Comparison of ENCODE assay signal across 23 cellular contexts in the genomic region with DNA sequence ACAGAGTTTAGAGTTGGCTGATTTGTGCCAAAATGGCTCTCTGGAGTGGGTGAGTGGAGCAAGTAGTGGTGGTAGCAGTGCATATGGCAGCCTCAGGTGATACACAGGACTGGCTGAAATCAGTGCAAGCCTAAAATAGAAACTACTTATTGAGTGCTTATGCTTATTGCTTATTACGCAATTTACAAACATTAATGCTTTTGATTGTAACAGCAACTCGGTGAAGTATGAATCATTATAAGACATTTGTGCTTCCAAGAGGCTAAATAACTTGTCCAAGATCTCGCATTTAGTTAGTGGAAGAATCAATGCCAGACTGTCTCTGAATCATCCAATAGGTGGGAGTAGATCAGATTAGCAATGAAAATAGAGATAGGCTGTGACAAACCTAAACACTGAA.
A peak's percentile ranks its signal among the peaks of the same experiment; 100 is the strongest.
DNase-seq lines count a peak whose midpoint lies in the region; ATAC-seq and TF ChIP-seq lines count a peak whose summit lies in the region.
"Had no signal": no experiment of that assay in that cellular context is flagged by ENCODE, and none has a peak within 500 bp of the region (broad histone marks: within the 10 kb centered on the region; RNA-seq: fewer than 3 reads in every experiment).

No MANE protein-coding gene starts in this region.

- in situ Hi-C loops in astrocyte of the cerebellum (cut with HindIII; ENCODE audit: low sequenced_read_pairs), result no loop called here

- H3K4me3 Mint-ChIP-seq in HFFc6, result no peak overlapping the region
- no peak overlapping the region for H3K4me3 Mint-ChIP-seq in activated CD8-positive, alpha-beta T cell treated with anti-CD3 and anti-CD28 coated beads for 36 hours
- H3K4me3 Mint-ChIP-seq: activated T-cell treated with anti-CD3 and anti-CD28 coated beads, Interleukin-2, amount 50 U/mL, for 24 hours; CD4-positive, alpha-beta T cell; central memory CD8-positive, alpha-beta T cell had no signal

- no peak overlapping the region for H2AFZ ChIP-seq in hepatocyte

- H4K20me1 ChIP-seq in hepatocyte (ENCODE audit: insufficient read depth, poor library complexity, severe bottlenecking), result no peaks in the 10 kb centered on the region

- H3K36me3 ChIP-seq in subcutaneous abdominal adipose tissue (ENCODE audit: control insufficient read depth in 5 of 5, insufficient read depth in 5 of 5, low read length in 5 of 5) (no peaks in the 10 kb centered on the region), hepatocyte (replicated peaks; ENCODE audit: insufficient read depth, low read depth) (no peaks in the 10 kb centered on the region)
- H3K36me3 ChIP-seq: HAP-1, heart left ventricle, transverse colon had no signal

- DNase-seq in HFFc6 (peak; percentile 25), astrocyte of the cerebellum (ENCODE audit: low read depth) (peak; percentile 5), fibroblast of the conjunctiva (ENCODE audit: low read depth) (peak; percentile 32), NCI-H774 (lab: John Stamatoyannopoulos, UW) (no peak), hepatocyte (ENCODE audit: low spot score) (no peak)
- no peak for DNase-seq in activated CD8-positive, alpha-beta T cell treated with anti-CD3 and anti-CD28 coated beads for 36 hours
- DNase-seq: activated CD4-positive, alpha-beta T cell treated with anti-CD3 and anti-CD28 coated beads, Interleukin-2, amount 50 U/mL, for 1 hour; activated T-cell treated with anti-CD3 and anti-CD28 coated beads, Interleukin-2, amount 50 U/mL, for 24 hours; CD4-positive, alpha-beta T cell; heart left ventricle; KBM-7; kidney; midbrain; NCI-H1105 treated with DMSO at 0.1 percent for 48 hours; occipital lobe; stimulated activated CD4-positive, alpha-beta T cell treated with anti-CD3 and anti-CD28 coated beads, Interleukin-4, amount 100 ng/mL, for 4 hours; transverse colon had no signal

- no peak overlapping the region for H3K4me3 ChIP-seq in astrocyte of the cerebellum (ENCODE audit: low read depth, low read length)
- peak overlapping the region in 4 of 5 donors; percentile 15 to 56 (median 46) for H3K4me3 ChIP-seq in subcutaneous abdominal adipose tissue (ENCODE audit: low read depth in 1 of 5, low read length in 5 of 5)
- no peak overlapping the region for H3K4me3 ChIP-seq in hepatocyte
- H3K4me3 ChIP-seq: HAP-1, heart left ventricle, skin epidermis, transverse colon had no signal

- POLR2A ChIA-PET in activated CD8-positive, alpha-beta T cell treated with anti-CD3 and anti-CD28 coated beads for 36 hours (lab: Charles Lee), result no interaction called here

- 96% methylated on average over 3 of the region's 3 CpGs for WGBS in hepatocyte (ENCODE audit: low lambda C conversion rate, missing lambda C conversion rate)

- H3K27ac Mint-ChIP-seq in HFFc6, result no peak overlapping the region
- no peak overlapping the region for H3K27ac Mint-ChIP-seq in activated CD8-positive, alpha-beta T cell treated with anti-CD3 and anti-CD28 coated beads for 36 hours
- H3K27ac Mint-ChIP-seq: activated naive CD4-positive, alpha-beta T cell treated with anti-CD3 and anti-CD28 coated beads, Interleukin-2, amount 50 U/mL, for 72 hours; activated T-cell treated with anti-CD3 and anti-CD28 coated beads, Interleukin-2, amount 50 U/mL, for 24 hours; CD4-positive, alpha-beta T cell had no signal

- no peaks in the 10 kb centered on the region for H3K36me3 Mint-ChIP-seq in HFFc6 (ENCODE audit: low read depth)
- no peaks in the 10 kb centered on the region for H3K36me3 Mint-ChIP-seq in activated CD8-positive, alpha-beta T cell treated with anti-CD3 and anti-CD28 coated beads for 36 hours (ENCODE audit: low read depth)
- H3K36me3 Mint-ChIP-seq: activated naive CD4-positive, alpha-beta T cell treated with anti-CD3 and anti-CD28 coated beads, Interleukin-2, amount 50 U/mL, for 72 hours had no signal

- no peak overlapping the region for H3K9ac ChIP-seq in subcutaneous abdominal adipose tissue (ENCODE audit: low read length in 5 of 5)

- intact Hi-C loops in activated CD8-positive, alpha-beta T cell treated with anti-CD3 and anti-CD28 coated beads for 36 hours (cut with micrococcal nuclease), result no loop called here

- ATAC-seq in activated CD8-positive, alpha-beta T cell treated with anti-CD3 and anti-CD28 coated beads for 36 hours, result no peak
- no peak for ATAC-seq in HG03520 (IDR thresholded peaks at IDR 0.05; ENCODE audit: unreplicated experiment)
- ATAC-seq: activated naive CD4-positive, alpha-beta T cell treated with anti-CD3 and anti-CD28 coated beads, Interleukin-2, amount 50 U/mL, for 72 hours had no signal

- H3K27ac ChIP-seq in subcutaneous abdominal adipose tissue (ENCODE audit: low read depth, low read length) (no peak overlapping the region), hepatocyte (no peak overlapping the region)
- H3K27ac ChIP-seq: heart left ventricle, transverse colon had no signal

- H3K9me3 ChIP-seq in subcutaneous abdominal adipose tissue (ENCODE audit: control insufficient read depth in 5 of 5, low read length in 5 of 5) (no peaks in the 10 kb centered on the region), hepatocyte (ENCODE audit: low read depth) (no peaks in the 10 kb centered on the region)
- H3K9me3 ChIP-seq: HAP-1, transverse colon had no signal

- no peaks in the 10 kb centered on the region for H3K79me2 ChIP-seq in hepatocyte

- H3K4me2 ChIP-seq in hepatocyte, result no peak overlapping the region

- H3K9me2 ChIP-seq in hepatocyte (replicated peaks; ENCODE audit: insufficient read depth), result peaks cover 2% of the 10 kb centered on the region

- H3K9me3 Mint-ChIP-seq in HFFc6, result no peaks in the 10 kb centered on the region
- H3K9me3 Mint-ChIP-seq in activated CD8-positive, alpha-beta T cell treated with anti-CD3 and anti-CD28 coated beads for 36 hours, result peaks cover 2% of the 10 kb centered on the region

- H3K27me3 Mint-ChIP-seq in HFFc6 (ENCODE audit: insufficient read depth), result peaks cover 1% of the 10 kb centered on the region; the same call in 1 of the 2 replicates
- H3K27me3 Mint-ChIP-seq in activated CD8-positive, alpha-beta T cell treated with anti-CD3 and anti-CD28 coated beads for 36 hours, result no peaks in the 10 kb centered on the region
- H3K27me3 Mint-ChIP-seq: activated T-cell treated with anti-CD3 and anti-CD28 coated beads, Interleukin-2, amount 50 U/mL, for 24 hours; CD4-positive, alpha-beta T cell; central memory CD8-positive, alpha-beta T cell had no signal

- no peaks in the 10 kb centered on the region for H3K27me3 ChIP-seq in subcutaneous abdominal adipose tissue (ENCODE audit: control insufficient read depth in 5 of 5, insufficient read depth in 4 of 5, low read length in 5 of 5)
- H3K27me3 ChIP-seq in hepatocyte, result no peaks in the 10 kb centered on the region
- H3K27me3 ChIP-seq: heart left ventricle, transverse colon had no signal

- H3K4me1 ChIP-seq in subcutaneous abdominal adipose tissue (ENCODE audit: control insufficient read depth in 5 of 5, insufficient read depth in 5 of 5, low read length in 5 of 5), result peaks cover 0 to 8% (median 4%) of the 10 kb centered on the region in 5 donors
- no peaks in the 10 kb centered on the region for H3K4me1 ChIP-seq in hepatocyte (ENCODE audit: insufficient read depth)
- H3K4me1 ChIP-seq: heart left ventricle, transverse colon had no signal

- CTCF ChIA-PET in activated CD8-positive, alpha-beta T cell treated with anti-CD3 and anti-CD28 coated beads for 36 hours (lab: Charles Lee), result no interaction called here

- peaks cover 24% of the 10 kb centered on the region for H3K4me1 Mint-ChIP-seq in HFFc6 (ENCODE audit: low read depth)
- H3K4me1 Mint-ChIP-seq in activated CD8-positive, alpha-beta T cell treated with anti-CD3 and anti-CD28 coated beads for 36 hours (ENCODE audit: low read depth), result no peaks in the 10 kb centered on the region
- H3K4me1 Mint-ChIP-seq: central memory CD8-positive, alpha-beta T cell had no signal

- TF ChIP-seq CTCF in HFFc6 (IDR thresholded peaks at IDR 0.05), result no peak
- TF ChIP-seq CTCF in astrocyte of the cerebellum (IDR thresholded peaks at IDR 0.05; ENCODE audit: low read depth, low read length, missing control alignments), result no peak
- TF ChIP-seq CTCF in activated CD8-positive, alpha-beta T cell treated with anti-CD3 and anti-CD28 coated beads for 36 hours (IDR thresholded peaks at IDR 0.05), result no peak
- no peak for TF ChIP-seq CTCF in hepatocyte (IDR thresholded peaks at IDR 0.05; ENCODE audit: poor library complexity)

Comparison
In these comparisons a context has a peak if more than half of its experiments do, and no peak if none do; other contexts are left out.
1. DNase-seq: peak in HFFc6 (single experiment), astrocyte of the cerebellum (single experiment) and fibroblast of the conjunctiva (single experiment); none in NCI-H774 (single experiment), activated CD8-positive, alpha-beta T cell treated with anti-CD3 and anti-CD28 coated beads for 36 hours (single experiment) and hepatocyte (single experiment).
2. H3K4me3 ChIP-seq: peak in subcutaneous abdominal adipose tissue (4 of 5); none in astrocyte of the cerebellum (single experiment) and hepatocyte (single experiment).